Comparison of ENCODE assay signal across 1 cellular context in genomic region chr7:150341263-150342118, GRCh38.
TF ChIP-seq lines count a peak whose summit lies in the region.

Gene RARRES2 (minus strand): TSS chr7:150341629. CDS start chr7:150340609, 1,020 bp downstream.

TF ChIP-seq in GM12878, 131 proteins besides CTCF, POLR2A, EP300 and RAD21 (continued from another document):
- TF ChIP-seq ZBTB40 (IDR thresholded peaks at IDR 0.05; ENCODE audit: borderline replicate concordance) (no peak), SREBF1 (IDR thresholded peaks at IDR 0.05; ENCODE audit: low read length) (no peak), PRDM15 (CRISPR knock-in tag; IDR thresholded peaks at IDR 0.05) (no peak), RELA (IDR thresholded peaks at IDR 0.05; ENCODE audit: borderline replicate concordance, partially characterized antibody) (no peak), ZNF24 (IDR thresholded peaks at IDR 0.05) (no peak), IRF4 (IDR thresholded peaks at IDR 0.05; ENCODE audit: low read depth, low read length) (no peak), RBBP5 (conservative IDR thresholded peaks at IDR 0.05) (no peak)
- TF ChIP-seq, protein P1, sequence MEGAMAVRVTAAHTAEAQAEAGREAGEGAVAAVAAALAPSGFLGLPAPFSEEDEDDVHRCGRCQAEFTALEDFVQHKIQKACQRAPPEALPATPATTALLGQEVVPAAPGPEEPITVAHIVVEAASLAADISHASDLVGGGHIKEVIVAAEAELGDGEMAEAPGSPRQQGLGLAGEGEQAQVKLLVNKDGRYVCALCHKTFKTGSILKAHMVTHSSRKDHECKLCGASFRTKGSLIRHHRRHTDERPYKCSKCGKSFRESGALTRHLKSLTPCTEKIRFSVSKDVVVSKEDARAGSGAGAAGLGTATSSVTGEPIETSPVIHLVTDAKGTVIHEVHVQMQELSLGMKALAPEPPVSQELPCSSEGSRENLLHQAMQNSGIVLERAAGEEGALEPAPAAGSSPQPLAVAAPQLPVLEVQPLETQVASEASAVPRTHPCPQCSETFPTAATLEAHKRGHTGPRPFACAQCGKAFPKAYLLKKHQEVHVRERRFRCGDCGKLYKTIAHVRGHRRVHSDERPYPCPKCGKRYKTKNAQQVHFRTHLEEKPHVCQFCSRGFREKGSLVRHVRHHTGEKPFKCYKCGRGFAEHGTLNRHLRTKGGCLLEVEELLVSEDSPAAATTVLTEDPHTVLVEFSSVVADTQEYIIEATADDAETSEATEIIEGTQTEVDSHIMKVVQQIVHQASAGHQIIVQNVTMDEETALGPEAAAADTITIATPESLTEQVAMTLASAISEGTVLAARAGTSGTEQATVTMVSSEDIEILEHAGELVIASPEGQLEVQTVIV (IDR thresholded peaks at IDR 0.05; ENCODE audit: borderline replicate concordance, partially characterized antibody) = no peak
